ENCODE assay signal across 29 cellular contexts in genomic region chr1:109954180-109954579, GRCh38. TPM values are rescaled to one million over a fixed set of nuclear protein-coding genes. Genes with fewer than 3 reads are reported as not detected.
DNase-seq lines count a peak whose midpoint lies in the region; ATAC-seq and TF ChIP-seq lines count a peak whose summit lies in the region.
"Had no signal": no experiment of that assay in that cellular context is flagged by ENCODE, and none has a peak within 500 bp of the region (broad histone marks: within the 10 kb centered on the region; RNA-seq: fewer than 3 reads in every experiment).

No MANE protein-coding gene starts in this region.

- no peaks in the 10 kb centered on the region for H3K79me1 ChIP-seq in neuronal stem cell (ENCODE audit: low read depth, low read length)

- H3K4me2 ChIP-seq in SK-N-SH = no peak overlapping the region
- H3K4me2 ChIP-seq in neuronal stem cell (ENCODE audit: insufficient read depth, low read length, poor library complexity, severe bottlenecking) = no peak overlapping the region
- H3K4me2 ChIP-seq in mammary epithelial cell (ENCODE audit: insufficient read depth, low read depth, low read length) = no peak overlapping the region

- H3K27me3 ChIP-seq in SK-N-SH (ENCODE audit: insufficient read depth) (no peaks in the 10 kb centered on the region), heart left ventricle (no peaks in the 10 kb centered on the region), neuronal stem cell (ENCODE audit: control insufficient read depth in 3 of 3, insufficient read depth in 3 of 3, low read depth in 1 of 3, low read length in 3 of 3) (no peaks in the 10 kb centered on the region), mammary epithelial cell (ENCODE audit: insufficient read depth, low read length) (no peaks in the 10 kb centered on the region)
- H3K27me3 ChIP-seq: foreskin keratinocyte, testis had no signal

- peak overlapping the region; percentile 46 for H2BK12ac ChIP-seq in neuronal stem cell (ENCODE audit: low read length)

- H3K79me2 ChIP-seq in SK-N-SH (ENCODE audit: insufficient read depth) (no peaks in the 10 kb centered on the region), mammary epithelial cell (ENCODE audit: insufficient read depth, low read length) (no peaks in the 10 kb centered on the region)

- H2AFZ ChIP-seq in SK-N-SH (ENCODE audit: low read depth) (no peak overlapping the region), neuronal stem cell (ENCODE audit: low read length) (peak overlapping the region; percentile 2), mammary epithelial cell (ENCODE audit: low read depth, low read length) (no peak overlapping the region)

- H4K8ac ChIP-seq in neuronal stem cell (ENCODE audit: low read depth, low read length) = no peak overlapping the region

- H3K27ac ChIP-seq in SK-N-SH (ENCODE audit: low read depth in 2 of 2, low read length in 1 of 2) (peak overlapping the region in 1 of 2 experiments; percentile 71; a peak in 2 of 4 replicates), heart left ventricle (peak overlapping the region in 11 of 12 donors; percentile 2 to 79 (median 65)), neuronal stem cell (replicated peaks; ENCODE audit: low read length) (no peak overlapping the region), mammary epithelial cell (ENCODE audit: insufficient read depth, low read depth, low read length) (no peak overlapping the region)
- H3K27ac ChIP-seq: epithelial cell of prostate, foreskin keratinocyte, testis had no signal

- no peaks in the 10 kb centered on the region for H4K20me1 ChIP-seq in SK-N-SH (ENCODE audit: insufficient read depth)
- H4K20me1 ChIP-seq in mammary epithelial cell (ENCODE audit: insufficient read depth, low read length) = no peaks in the 10 kb centered on the region

- H3K9me3 ChIP-seq in SK-N-SH (no peaks in the 10 kb centered on the region), heart left ventricle (no peaks in the 10 kb centered on the region), neuronal stem cell (replicated peaks in 1 of 2; ENCODE audit: control insufficient read depth in 2 of 2, insufficient read depth in 1 of 2, low read depth in 1 of 2, low read length in 2 of 2) (no peaks in the 10 kb centered on the region), mammary epithelial cell (replicated peaks; ENCODE audit: insufficient read depth, low read length) (no peaks in the 10 kb centered on the region)
- H3K9me3 ChIP-seq: testis had no signal

- peak; percentile 79 to 97 (median 84) for ATAC-seq in heart left ventricle
- ATAC-seq: activated CD4-positive, alpha-beta T cell treated with anti-CD3 and anti-CD28 coated beads for 36 hours; foreskin keratinocyte; naive thymus-derived CD4-positive, alpha-beta T cell; T-cell had no signal

- H3K4me1 ChIP-seq in SK-N-SH (ENCODE audit: control insufficient read depth in 1 of 2, insufficient read depth in 2 of 2, low read depth in 1 of 2, low read length in 1 of 2) = peaks cover 0 to 8% of the 10 kb centered on the region in 2 experiments; a peak in 2 of 4 replicates
- H3K4me1 ChIP-seq in heart left ventricle = peaks cover 0 to 23% (median 6%) of the 10 kb centered on the region in 12 donors
- H3K4me1 ChIP-seq in neuronal stem cell (ENCODE audit: control insufficient read depth in 2 of 2, insufficient read depth in 1 of 2, low read depth in 1 of 2, low read length in 2 of 2) = peaks cover 2 to 3% of the 10 kb centered on the region in 2 donors
- no peaks in the 10 kb centered on the region for H3K4me1 ChIP-seq in mammary epithelial cell (ENCODE audit: insufficient read depth, low read length)
- H3K4me1 ChIP-seq: testis had no signal

- H3K9ac ChIP-seq in SK-N-SH = no peak overlapping the region
- H3K9ac ChIP-seq in neuronal stem cell (ENCODE audit: low read depth, low read length, poor library complexity) = no peak overlapping the region
- no peak overlapping the region for H3K9ac ChIP-seq in mammary epithelial cell (ENCODE audit: insufficient read depth, low read length)

- H2BK15ac ChIP-seq in neuronal stem cell (ENCODE audit: low read length) = peak overlapping the region; percentile 91

- TF ChIP-seq EP300 in SK-N-SH (IDR thresholded peaks at IDR 0.05; ENCODE audit: borderline replicate concordance in 1 of 2, low read depth in 1 of 2, low read length in 1 of 2) = no peak

- H2AK5ac ChIP-seq in neuronal stem cell (ENCODE audit: low read depth, low read length) = peak overlapping the region; percentile 99

- H2BK5ac ChIP-seq in neuronal stem cell (ENCODE audit: low read length) = no peak overlapping the region

- peaks cover 4% of the 10 kb centered on the region for H3F3A ChIP-seq in SK-N-SH (replicated peaks; ENCODE audit: insufficient read depth)

- no peak overlapping the region for H3K23ac ChIP-seq in neuronal stem cell (ENCODE audit: low read depth, low read length, poor library complexity)

- no peak overlapping the region for H3K14ac ChIP-seq in neuronal stem cell (ENCODE audit: low read length)

- no TSS peak for BruUV-seq in mammary epithelial cell (replicated peaks; lab: Mats Ljungman, UMichigan)

- no peak for TF ChIP-seq CTCF in SK-N-SH (IDR thresholded peaks at IDR 0.05)
- TF ChIP-seq CTCF in heart left ventricle (IDR thresholded peaks at IDR 0.05) = no peak
- no peak for TF ChIP-seq CTCF in mammary epithelial cell (conservative IDR thresholded peaks at IDR 0.05 in 1 of 2, IDR thresholded peaks at IDR 0.05 in 1 of 2; ENCODE audit: extremely low read depth in 1 of 2, insufficient read depth in 1 of 2, low read depth in 1 of 2, low read length in 2 of 2)

- CTCF ChIA-PET in SK-N-SH (lab: Yijun Ruan, JAX) = interaction anchor here (1.2 kb wide), 1 partner anchor 27 kb away, joined by 3 read pairs; no protein-coding TSS in a partner anchor
- CTCF ChIA-PET in mammary epithelial cell (lab: Charles Lee; ENCODE audit: low non-redundant PET) = no interaction called here

- H3K9me2 ChIP-seq in SK-N-SH = no peaks in the 10 kb centered on the region

- dilution Hi-C loops in mammary epithelial cell (cut with HindIII; ENCODE audit: low sequenced_read_pairs) = no loop called here

- WGBS in SK-N-SH (ENCODE audit: low lambda C conversion rate) = 33% methylated on average over 1 of the region's 1 CpG
- 18 to 28% (median 21%) methylated on average over 1 of the region's 1 CpG for WGBS in heart left ventricle, 4 donors
- WGBS in neuronal stem cell (ENCODE audit: extremely low coverage in 2 of 2, insufficient read length in 2 of 2, insufficient replicate concordance in 1 of 2), 2 donors = no CpG with 5 or more reads among the region's 1 CpG
- WGBS in mammary epithelial cell (ENCODE audit: low coverage, missing lambda C conversion rate) = 92% methylated on average over 1 of the region's 1 CpG

- intact Hi-C loops in heart left ventricle (cut with DNase I) (no loop called here), mammary epithelial cell (cut with micrococcal nuclease) (no loop called here)

- H3K18ac ChIP-seq in neuronal stem cell (ENCODE audit: low read length) = no peak overlapping the region

- POLR2A ChIA-PET in SK-N-SH (lab: Yijun Ruan, JAX) = no interaction called here

- TF ChIP-seq POLR2A in heart left ventricle (IDR thresholded peaks at IDR 0.05) = no peak

- H2BK120ac ChIP-seq in neuronal stem cell (ENCODE audit: low read depth, low read length) = no peak overlapping the region

- no peak for TF ChIP-seq RAD21 in SK-N-SH (IDR thresholded peaks at IDR 0.05; ENCODE audit: low read length)

- no peak overlapping the region for H3K4me3 ChIP-seq in SK-N-SH (ENCODE audit: low read depth in 2 of 2, low read length in 1 of 2)
- H3K4me3 ChIP-seq in heart left ventricle = no peak overlapping the region
- no peak overlapping the region for H3K4me3 ChIP-seq in neuronal stem cell (ENCODE audit: low read length in 2 of 2)
- H3K4me3 ChIP-seq in mammary epithelial cell (replicated peaks in 1 of 3; ENCODE audit: insufficient read depth in 1 of 3, low read depth in 2 of 3, low read length in 3 of 3) = no peak overlapping the region
- H3K4me3 ChIP-seq: testis had no signal

- in situ Hi-C loops in mammary epithelial cell (cut with MboI; ENCODE audit: low sequenced_read_pairs in 2 of 2) = no loop called here

- H3K36me3 ChIP-seq in SK-N-SH (replicated peaks in 1 of 2; ENCODE audit: control insufficient read depth in 1 of 2, insufficient read depth in 2 of 2, low read length in 1 of 2) (no peaks in the 10 kb centered on the region), heart left ventricle (no peaks in the 10 kb centered on the region), neuronal stem cell (replicated peaks in 1 of 2; ENCODE audit: control insufficient read depth in 2 of 2, insufficient read depth in 2 of 2, low read length in 2 of 2) (no peaks in the 10 kb centered on the region), mammary epithelial cell (ENCODE audit: insufficient read depth, low read length) (no peaks in the 10 kb centered on the region)

- H3K4ac ChIP-seq in neuronal stem cell (ENCODE audit: low read length) = no peak overlapping the region

- peak; percentile 65 for DNase-seq in ELF-1 (ENCODE audit: low read depth, low spot score)
- no peak for DNase-seq in SK-N-SH
- peak in 4 of 5 donors; percentile 31 to 57 (median 46) for DNase-seq in heart left ventricle
- no peak for DNase-seq in neuronal stem cell (ENCODE audit: low spot score)
- DNase-seq in NCI-H1694 (lab: John Stamatoyannopoulos, UW) = no peak
- DNase-seq in NCI-H510A (lab: John Stamatoyannopoulos, UW) = no peak
- DNase-seq in activated CD4-positive, CD25-positive, alpha-beta regulatory T cell (lab: John Stamatoyannopoulos, UW) = no peak
- DNase-seq in mammary epithelial cell = no peak
- DNase-seq: activated CD4-positive, alpha-beta T cell treated with anti-CD3 and anti-CD28 coated beads for 36 hours; activated gamma-delta T cell; activated T-cell treated with anti-CD3 and anti-CD28 coated beads, Interleukin-2, amount 50 U/mL, for 1 hour; C1 segment of cervical spinal cord; effector CD4-positive, alpha-beta T cell; foreskin keratinocyte; H7; mesendoderm; naive thymus-derived CD4-positive, alpha-beta T cell; NCI-H1105; NCI-H2029 treated with DMSO at 0.1 percent for 48 hours; NCI-H345; occipital lobe; SHP77 treated with DMSO at 0.1 percent for 48 hours; stimulated activated CD4-positive, alpha-beta T cell treated with anti-CD3 and anti-CD28 coated beads, Interleukin-12 subunit alpha, Interleukin-12 subunit beta, amount 100 ng/mL, for 4 hours; stimulated activated CD4-positive, alpha-beta T cell treated with anti-CD3 and anti-CD28 coated beads, Interleukin-4, amount 100 ng/mL, for 4 hours; stimulated activated naive CD4-positive, alpha-beta T cell; T-cell; testis had no signal

- no peak overlapping the region for H4K91ac ChIP-seq in neuronal stem cell (ENCODE audit: low read depth, low read length, poor library complexity)

RNA-seq across cellular contexts. Expression of gene AHCYL1, which starts 30.4 kb away (rescaled TPM):
- polyA plus RNA-seq in SK-N-SH (2012; rRNA removed) (39.7 and 49.0 TPM in 2 replicates), heart left ventricle (10 to 100 TPM; 23.8 to 37.2 TPM), mammary epithelial cell (64.7 TPM)
- polyA plus RNA-seq in SK-N-SH (2012; cell fraction: cytosol; rRNA removed) = 46.8 and 49.0 TPM in 2 replicates
- 47.8 and 72.0 TPM in 2 replicates for polyA plus RNA-seq in SK-N-SH (2012; cell fraction: nucleus; rRNA removed)
- total RNA-seq in heart left ventricle (10 to 100 TPM; 31.1 to 56.7 (median 48.7) TPM), mammary epithelial cell (10 to 100 TPM; 71.2 to 72.2 TPM)
- polyA plus RNA-seq in neuronal stem cell (2013, experiment 1 of 2) = 93.0 TPM
- 96.3 TPM for polyA plus RNA-seq in neuronal stem cell (2013, experiment 2 of 2)
- polyA minus RNA-seq in mammary epithelial cell = 84.7 TPM

RNA-seq across cellular contexts. Expression of gene CSF1, which starts 43.5 kb away (rescaled TPM):
- polyA plus RNA-seq in SK-N-SH (2012; rRNA removed) = 25.3 and 31.9 TPM in 2 replicates
- 20.4 and 32.3 TPM in 2 replicates for polyA plus RNA-seq in SK-N-SH (2012; cell fraction: cytosol; rRNA removed)
- polyA plus RNA-seq in SK-N-SH (2012; cell fraction: nucleus; rRNA removed) = 48.4 and 52.0 TPM in 2 replicates
- total RNA-seq in heart left ventricle = 10 to 100 TPM in 8 of 9 donors, 1 to 10 TPM in 1; 9.0 to 64.8 (median 14.5) TPM
- polyA plus RNA-seq in heart left ventricle = 1 to 10 TPM; 9.1 to 9.9 TPM
- 4.5 TPM for polyA plus RNA-seq in neuronal stem cell (2013, experiment 1 of 2)
- 4.4 TPM for polyA plus RNA-seq in neuronal stem cell (2013, experiment 2 of 2)
- total RNA-seq in mammary epithelial cell = 10 to 100 TPM in 1 of 2 donors, 1 to 10 TPM in 1; 5.6 to 29.5 TPM
- polyA plus RNA-seq in mammary epithelial cell = 9.9 TPM
- polyA minus RNA-seq in mammary epithelial cell = 7.5 TPM
- total RNA-seq: OCI-LY7 had no signal

Comparison
In these comparisons a context has a peak if more than half of its experiments do, and no peak if none do; other contexts are left out.
1. DNase-seq: peak in ELF-1 (single experiment) and heart left ventricle (4 of 5); none in SK-N-SH (single experiment), neuronal stem cell (single experiment), NCI-H1694 (single experiment), NCI-H510A (single experiment), activated CD4-positive, CD25-positive, alpha-beta regulatory T cell (0 of 4) and mammary epithelial cell (single experiment).
2. H3K27ac ChIP-seq: peak in heart left ventricle (11 of 12); none in neuronal stem cell (single experiment) and mammary epithelial cell (single experiment).